In genomic region chr5:122915717-122916399, GRCh38 we compare ENCODE assay signal across 9 cellular contexts.
DNase-seq lines count a peak whose midpoint lies in the region; ATAC-seq and TF ChIP-seq lines count a peak whose summit lies in the region.
"Had no signal": no experiment of that assay in that cellular context is flagged by ENCODE, and none has a peak within 500 bp of the region (broad histone marks: within the 10 kb centered on the region; RNA-seq: fewer than 3 reads in every experiment).

No MANE protein-coding gene starts in this region.

- DNase-seq in medulla oblongata (ENCODE audit: extremely low spot score) (peak; percentile 49), endothelial cell (ENCODE audit: low spot score) (no peak), OCI-M1 (lab: John Stamatoyannopoulos, UW) (no peak), NCI-H2029 treated with DMSO at 0.1 percent for 48 hours (lab: John Stamatoyannopoulos, UW) (no peak)
- DNase-seq in activated CD8-positive, alpha-beta memory T cell treated with anti-CD3 and anti-CD28 coated beads, Interleukin-2, amount 50 U/mL, for 4 hours = no peak
- DNase-seq: right cardiac atrium had no signal

- no peaks in the 10 kb centered on the region for H3K9me3 Mint-ChIP-seq in endothelial cell (ENCODE audit: unreplicated experiment)

- H3K27ac Mint-ChIP-seq in endothelial cell (ENCODE audit: unreplicated experiment) = no peak overlapping the region

- no peaks in the 10 kb centered on the region for H3K36me3 Mint-ChIP-seq in endothelial cell (ENCODE audit: low read depth, unreplicated experiment)

- ATAC-seq in GM18499 (IDR thresholded peaks at IDR 0.05; ENCODE audit: insufficient read depth, unreplicated experiment) (peak; percentile 98), GM21390 (IDR thresholded peaks at IDR 0.05; ENCODE audit: unreplicated experiment) (peak; percentile 95), HG03175 (IDR thresholded peaks at IDR 0.05; ENCODE audit: unreplicated experiment) (peak; percentile 98)
- ATAC-seq: right cardiac atrium had no signal

- peaks cover 4% of the 10 kb centered on the region for H3K4me1 Mint-ChIP-seq in endothelial cell (ENCODE audit: unreplicated experiment)

- no peak for TF ChIP-seq CTCF in endothelial cell (IDR thresholded peaks at IDR 0.05; ENCODE audit: unreplicated experiment)

- no peaks in the 10 kb centered on the region for H3K27me3 Mint-ChIP-seq in endothelial cell (ENCODE audit: unreplicated experiment)

- no peak overlapping the region for H3K4me3 Mint-ChIP-seq in endothelial cell (ENCODE audit: unreplicated experiment)
